Comparison of ENCODE assay signal across 1 cellular context in the genomic region with DNA sequence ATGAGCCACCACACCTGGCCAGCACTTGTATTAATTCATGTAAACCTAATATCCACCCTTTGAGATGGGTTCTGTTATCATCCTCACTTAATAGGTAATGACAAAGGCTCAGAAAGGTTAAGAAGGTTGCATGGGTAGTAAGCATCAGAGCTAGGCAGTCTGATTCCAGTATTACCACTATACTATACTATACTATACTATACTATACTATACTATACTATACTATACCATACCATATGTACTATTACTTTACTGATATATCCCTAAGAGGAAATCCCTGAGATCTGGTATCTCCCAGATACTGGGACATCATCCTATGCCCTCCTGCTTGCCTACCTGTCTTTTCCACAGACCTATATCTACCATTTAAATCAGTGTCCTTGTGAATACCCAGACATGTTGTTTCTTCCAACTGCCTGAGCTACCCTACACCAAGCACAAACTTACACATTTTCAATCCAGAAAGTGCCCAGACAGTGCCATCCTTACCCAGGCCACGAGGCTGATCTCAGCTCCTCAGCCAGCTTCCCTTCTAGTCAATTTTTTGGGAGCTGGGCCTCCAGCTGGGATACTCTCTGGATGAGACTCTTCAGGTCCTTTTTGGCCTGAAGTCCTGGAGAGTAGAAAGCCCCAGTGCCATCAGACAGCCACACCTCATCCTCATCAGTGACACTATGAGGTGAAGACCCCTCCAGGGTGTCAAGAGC. TPM values are rescaled to one million over a fixed set of nuclear protein-coding genes. Genes with fewer than 3 reads are reported as not detected.
"Had no signal": no experiment of that assay in that cellular context is flagged by ENCODE, and none has a peak within 500 bp of the region (broad histone marks: within the 10 kb centered on the region; RNA-seq: fewer than 3 reads in every experiment).

No MANE protein-coding gene starts in this region.

RNA-seq across cellular contexts. Expression of gene RNU1-1, which starts 36.3 kb away (rescaled TPM):
- polyA plus RNA-seq: SK-N-SH had no signal
